Comparison of ENCODE assay signal across 12 cellular contexts in genomic region chr3:157311633-157312365, GRCh38.
DNase-seq lines count a peak whose midpoint lies in the region; ATAC-seq and TF ChIP-seq lines count a peak whose summit lies in the region.
"Had no signal": no experiment of that assay in that cellular context is flagged by ENCODE, and none has a peak within 500 bp of the region (broad histone marks: within the 10 kb centered on the region; RNA-seq: fewer than 3 reads in every experiment).

No MANE protein-coding gene starts in this region.

- CTCF ChIA-PET in SK-N-SH (lab: Yijun Ruan, JAX): interaction anchor here (1.4 kb wide), 1 partner anchor 72 kb away, joined by 4 read pairs; no protein-coding TSS in a partner anchor

- H3K36me3 ChIP-seq in SK-N-SH (replicated peaks in 1 of 2; ENCODE audit: control insufficient read depth in 1 of 2, insufficient read depth in 2 of 2, low read length in 1 of 2): peaks cover 0 to 5% of the 10 kb centered on the region in 2 experiments
- H3K36me3 ChIP-seq: adrenal gland had no signal

- POLR2A ChIA-PET in SK-N-SH (lab: Yijun Ruan, JAX): no interaction called here

- WGBS in SK-N-SH (ENCODE audit: low lambda C conversion rate): 41% methylated on average over 2 of the region's 2 CpGs

- peak overlapping the region; percentile 50 to 72; a peak in 3 of 4 replicates for H3K27ac ChIP-seq in SK-N-SH (ENCODE audit: low read depth in 2 of 2, low read length in 1 of 2)
- H3K27ac ChIP-seq: adrenal gland had no signal

- TF ChIP-seq CTCF in SK-N-SH (IDR thresholded peaks at IDR 0.05): no peak

- H3F3A ChIP-seq in SK-N-SH (replicated peaks; ENCODE audit: insufficient read depth): peaks cover 20% of the 10 kb centered on the region

- no peaks in the 10 kb centered on the region for H3K9me3 ChIP-seq in SK-N-SH
- H3K9me3 ChIP-seq: adrenal gland had no signal

- 0 out of 2 replicates have a peak overlapping the region, but pooled peaks have one; percentile 10 for H3K4me2 ChIP-seq in SK-N-SH

- H3K27me3 ChIP-seq in SK-N-SH (ENCODE audit: insufficient read depth): no peaks in the 10 kb centered on the region
- H3K27me3 ChIP-seq: adrenal gland had no signal

- H3K9me2 ChIP-seq in SK-N-SH: no peaks in the 10 kb centered on the region

- TF ChIP-seq RAD21 in SK-N-SH (IDR thresholded peaks at IDR 0.05; ENCODE audit: low read length): no peak

- DNase-seq in HCEC 1CT (peak; percentile 94), SK-N-SH (no peak), fibroblast of peridontal ligament (ENCODE audit: extremely low read depth) (peak; percentile 99), stromal cell of bone marrow (ENCODE audit: low read depth) (peak; percentile 87), cerebellum (ENCODE audit: low spot score) (no peak)
- DNase-seq: adrenal gland, NCI-H1694 treated with DMSO at 0.1 percent for 48 hours, nephron progenitor cell, T1000 had no signal

- peaks cover 0 to 16% of the 10 kb centered on the region in 2 experiments; a peak in 2 of 4 replicates for H3K4me1 ChIP-seq in SK-N-SH (ENCODE audit: control insufficient read depth in 1 of 2, insufficient read depth in 2 of 2, low read depth in 1 of 2, low read length in 1 of 2)

- TF ChIP-seq EP300 in SK-N-SH (IDR thresholded peaks at IDR 0.05; ENCODE audit: borderline replicate concordance in 1 of 2, low read depth in 1 of 2, low read length in 1 of 2): peak in 1 of 2 experiments; percentile 76; a peak in 1 of 4 replicates

- H4K20me1 ChIP-seq in SK-N-SH (ENCODE audit: insufficient read depth): no peaks in the 10 kb centered on the region

- peak overlapping the region; percentile 61; the same call in 1 of the 2 replicates for H2AFZ ChIP-seq in SK-N-SH (ENCODE audit: low read depth)

- no peaks in the 10 kb centered on the region for H3K79me2 ChIP-seq in SK-N-SH (ENCODE audit: insufficient read depth)

- no peak overlapping the region for H3K4me3 ChIP-seq in SK-N-SH (ENCODE audit: low read depth in 2 of 2, low read length in 1 of 2)
- H3K4me3 ChIP-seq: adrenal gland had no signal

- ATAC-seq in HG03342 (IDR thresholded peaks at IDR 0.05; ENCODE audit: unreplicated experiment) (no peak), HG02610 (IDR thresholded peaks at IDR 0.05; ENCODE audit: unreplicated experiment) (no peak)
- ATAC-seq: stimulated activated memory B cell treated with anti-CD40 and anti-IgM and Interleukin-4, amounts not matched to agents 10 μg/mL and 1 μg/mL and 100 μg/mL, for 72 hours had no signal

- no peak overlapping the region for H3K9ac ChIP-seq in SK-N-SH

TF ChIP-seq in SK-N-SH, 30 proteins besides CTCF, POLR2A, EP300 and RAD21 (continues in another document):
- TF ChIP-seq USF1 (IDR thresholded peaks at IDR 0.05; ENCODE audit: borderline replicate concordance, low read depth) (no peak), JUND (IDR thresholded peaks at IDR 0.05) (peak; percentile 55), FOSL2 (IDR thresholded peaks at IDR 0.05; ENCODE audit: borderline replicate concordance, low read depth) (peak; percentile 56; the same call in 1 of the 2 replicates), TCF12 (IDR thresholded peaks at IDR 0.05) (peak; percentile 80), YY1 (IDR thresholded peaks at IDR 0.05; ENCODE audit: low read depth) (no peak), ELF1 (IDR thresholded peaks at IDR 0.05) (no peak), TEAD4 (IDR thresholded peaks at IDR 0.05; ENCODE audit: borderline replicate concordance, insufficient read depth) (peak; percentile 81), POLR2AphosphoS5 (IDR thresholded peaks at IDR 0.05; ENCODE audit: low read depth, low read length) (peak; percentile 51; the same call in 1 of the 2 replicates), EZH2phosphoT487 (IDR thresholded peaks at IDR 0.05; ENCODE audit: borderline replicate concordance, low read depth) (no peak), FOXJ3 (CRISPR knock-in tag; IDR thresholded peaks at IDR 0.05) (no peak), RFX5 (IDR thresholded peaks at IDR 0.05; ENCODE audit: low read length) (no peak), NFIC (IDR thresholded peaks at IDR 0.05; ENCODE audit: borderline replicate concordance) (peak; percentile 79; the same call in 1 of the 2 replicates), ZBTB33 (IDR thresholded peaks at IDR 0.05; ENCODE audit: borderline replicate concordance, low read depth) (no peak), SMC3 (IDR thresholded peaks at IDR 0.05; ENCODE audit: low read depth, low read length) (no peak), RXRA (IDR thresholded peaks at IDR 0.05; ENCODE audit: borderline replicate concordance, low read depth) (peak; percentile 42; the same call in 1 of the 2 replicates), CHD2 (IDR thresholded peaks at IDR 0.05; ENCODE audit: low read length, partially characterized antibody) (no peak), MEF2A (IDR thresholded peaks at IDR 0.05; ENCODE audit: borderline replicate concordance, low read depth) (peak; percentile 60; the same call in 1 of the 2 replicates), SIN3A (IDR thresholded peaks at IDR 0.05; ENCODE audit: borderline replicate concordance, low read depth, low read length) (no peak), FOXM1 (IDR thresholded peaks at IDR 0.05; ENCODE audit: low read depth) (peak; percentile 59), GABPA (IDR thresholded peaks at IDR 0.05; ENCODE audit: low read depth) (no peak)
- TF ChIP-seq, protein P1, sequence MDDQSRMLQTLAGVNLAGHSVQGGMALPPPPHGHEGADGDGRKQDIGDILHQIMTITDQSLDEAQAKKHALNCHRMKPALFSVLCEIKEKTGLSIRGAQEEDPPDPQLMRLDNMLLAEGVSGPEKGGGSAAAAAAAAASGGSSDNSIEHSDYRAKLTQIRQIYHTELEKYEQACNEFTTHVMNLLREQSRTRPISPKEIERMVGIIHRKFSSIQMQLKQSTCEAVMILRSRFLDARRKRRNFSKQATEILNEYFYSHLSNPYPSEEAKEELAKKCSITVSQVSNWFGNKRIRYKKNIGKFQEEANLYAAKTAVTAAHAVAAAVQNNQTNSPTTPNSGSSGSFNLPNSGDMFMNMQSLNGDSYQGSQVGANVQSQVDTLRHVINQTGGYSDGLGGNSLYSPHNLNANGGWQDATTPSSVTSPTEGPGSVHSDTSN (IDR thresholded peaks at IDR 0.05): peak; percentile 48
- TF ChIP-seq, protein P2, sequence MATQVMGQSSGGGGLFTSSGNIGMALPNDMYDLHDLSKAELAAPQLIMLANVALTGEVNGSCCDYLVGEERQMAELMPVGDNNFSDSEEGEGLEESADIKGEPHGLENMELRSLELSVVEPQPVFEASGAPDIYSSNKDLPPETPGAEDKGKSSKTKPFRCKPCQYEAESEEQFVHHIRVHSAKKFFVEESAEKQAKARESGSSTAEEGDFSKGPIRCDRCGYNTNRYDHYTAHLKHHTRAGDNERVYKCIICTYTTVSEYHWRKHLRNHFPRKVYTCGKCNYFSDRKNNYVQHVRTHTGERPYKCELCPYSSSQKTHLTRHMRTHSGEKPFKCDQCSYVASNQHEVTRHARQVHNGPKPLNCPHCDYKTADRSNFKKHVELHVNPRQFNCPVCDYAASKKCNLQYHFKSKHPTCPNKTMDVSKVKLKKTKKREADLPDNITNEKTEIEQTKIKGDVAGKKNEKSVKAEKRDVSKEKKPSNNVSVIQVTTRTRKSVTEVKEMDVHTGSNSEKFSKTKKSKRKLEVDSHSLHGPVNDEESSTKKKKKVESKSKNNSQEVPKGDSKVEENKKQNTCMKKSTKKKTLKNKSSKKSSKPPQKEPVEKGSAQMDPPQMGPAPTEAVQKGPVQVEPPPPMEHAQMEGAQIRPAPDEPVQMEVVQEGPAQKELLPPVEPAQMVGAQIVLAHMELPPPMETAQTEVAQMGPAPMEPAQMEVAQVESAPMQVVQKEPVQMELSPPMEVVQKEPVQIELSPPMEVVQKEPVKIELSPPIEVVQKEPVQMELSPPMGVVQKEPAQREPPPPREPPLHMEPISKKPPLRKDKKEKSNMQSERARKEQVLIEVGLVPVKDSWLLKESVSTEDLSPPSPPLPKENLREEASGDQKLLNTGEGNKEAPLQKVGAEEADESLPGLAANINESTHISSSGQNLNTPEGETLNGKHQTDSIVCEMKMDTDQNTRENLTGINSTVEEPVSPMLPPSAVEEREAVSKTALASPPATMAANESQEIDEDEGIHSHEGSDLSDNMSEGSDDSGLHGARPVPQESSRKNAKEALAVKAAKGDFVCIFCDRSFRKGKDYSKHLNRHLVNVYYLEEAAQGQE (IDR thresholded peaks at IDR 0.05; ENCODE audit: low read depth, low read length): no peak
- TF ChIP-seq, protein P3, sequence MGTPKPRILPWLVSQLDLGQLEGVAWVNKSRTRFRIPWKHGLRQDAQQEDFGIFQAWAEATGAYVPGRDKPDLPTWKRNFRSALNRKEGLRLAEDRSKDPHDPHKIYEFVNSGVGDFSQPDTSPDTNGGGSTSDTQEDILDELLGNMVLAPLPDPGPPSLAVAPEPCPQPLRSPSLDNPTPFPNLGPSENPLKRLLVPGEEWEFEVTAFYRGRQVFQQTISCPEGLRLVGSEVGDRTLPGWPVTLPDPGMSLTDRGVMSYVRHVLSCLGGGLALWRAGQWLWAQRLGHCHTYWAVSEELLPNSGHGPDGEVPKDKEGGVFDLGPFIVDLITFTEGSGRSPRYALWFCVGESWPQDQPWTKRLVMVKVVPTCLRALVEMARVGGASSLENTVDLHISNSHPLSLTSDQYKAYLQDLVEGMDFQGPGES (IDR thresholded peaks at IDR 0.05; ENCODE audit: low read depth, low read length): no peak

Comparison
In these comparisons a context has a peak if more than half of its experiments do, and no peak if none do; other contexts are left out.
1. DNase-seq: peak in HCEC 1CT (single experiment), fibroblast of peridontal ligament (single experiment) and stromal cell of bone marrow (single experiment); none in SK-N-SH (single experiment) and cerebellum (single experiment).